Comparison of ENCODE assay signal across 12 cellular contexts in the genomic region with DNA sequence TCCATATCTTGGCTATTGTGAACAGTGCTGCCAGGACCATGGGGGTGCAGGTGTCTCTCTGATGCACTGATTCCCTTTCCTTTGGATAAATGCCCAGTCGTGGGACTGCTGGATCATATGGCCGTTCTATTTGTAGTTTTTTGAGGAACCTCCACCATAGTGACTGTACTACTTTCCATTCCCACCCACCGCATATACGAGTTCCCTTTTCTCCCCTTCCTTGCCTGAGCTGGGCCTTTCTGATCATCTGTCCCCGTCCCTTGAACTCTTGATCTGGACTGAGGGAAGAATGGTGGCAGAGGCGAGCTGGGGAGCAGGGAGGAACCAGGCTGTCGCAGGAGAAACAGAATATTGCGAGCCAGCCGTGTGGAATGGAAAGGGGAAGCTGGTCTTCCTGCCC. TPM values are rescaled to one million over a fixed set of nuclear protein-coding genes. Genes with fewer than 3 reads are reported as not detected.
A peak's percentile ranks its signal among the peaks of the same experiment; 100 is the strongest.
DNase-seq lines count a peak whose midpoint lies in the region; ATAC-seq, FAIRE-seq and TF ChIP-seq lines count a peak whose summit lies in the region.
"Had no signal": no experiment of that assay in that cellular context is flagged by ENCODE, and none has a peak within 500 bp of the region (broad histone marks: within the 10 kb centered on the region; RNA-seq: fewer than 3 reads in every experiment).

No MANE protein-coding gene starts in this region.

- no peak for TF ChIP-seq POLR2A in K562 (conservative IDR thresholded peaks at IDR 0.05)

- H3K9me1 ChIP-seq in K562 (ENCODE audit: control insufficient read depth, insufficient read depth, low read length) = no peaks in the 10 kb centered on the region

- H3K4me1 ChIP-seq in right atrium auricular region (peaks cover 0 to 41% of the 10 kb centered on the region in 2 donors), K562 (replicated peaks in 1 of 2; ENCODE audit: control insufficient read depth in 2 of 2, insufficient read depth in 2 of 2, low read length in 2 of 2) (no peaks in the 10 kb centered on the region), GM23248 (ENCODE audit: insufficient read depth) (peaks cover 8% of the 10 kb centered on the region; the same call in 1 of the 2 replicates)

- H3K9me3 ChIP-seq in right atrium auricular region (no peaks in the 10 kb centered on the region), K562 (replicated peaks; ENCODE audit: control insufficient read depth, insufficient read depth, low read depth, low read length) (no peaks in the 10 kb centered on the region), GM23248 (ENCODE audit: low read depth) (no peaks in the 10 kb centered on the region)

- H3K27me3 ChIP-seq in right atrium auricular region = no peaks in the 10 kb centered on the region
- peaks cover 28 to 66% of the 10 kb centered on the region in 2 experiments; a peak in 4 of 5 replicates for H3K27me3 ChIP-seq in K562 (ENCODE audit: control insufficient read depth in 2 of 2, insufficient read depth in 2 of 2, low read length in 2 of 2)
- H3K27me3 ChIP-seq in GM23248 (replicated peaks; ENCODE audit: insufficient read depth) = no peaks in the 10 kb centered on the region

- TF ChIP-seq CTCF in right atrium auricular region (IDR thresholded peaks at IDR 0.05) (no peak), K562 (IDR thresholded peaks at IDR 0.05 in 2 of 3, conservative IDR thresholded peaks at IDR 0.05 in 1 of 3; ENCODE audit: insufficient read depth in 2 of 3, low read depth in 1 of 3, low read length in 3 of 3) (no peak)

- H3K4me2 ChIP-seq in K562 (ENCODE audit: insufficient read depth, low read length) (no peak overlapping the region), GM23248 (ENCODE audit: unreplicated experiment) (no peak overlapping the region)

- DNase-seq in Right ventricle myocardium superior (no peak), right atrium auricular region (ENCODE audit: low spot score) (no peak), K562 (ENCODE audit: extremely low read depth in 1 of 4, low spot score in 3 of 4) (no peak), memory B cell (ENCODE audit: low spot score in 2 of 2) (no peak), 8988T (no peak), GM23248 (no peak), NCI-H2081 (lab: John Stamatoyannopoulos, UW) (no peak)
- DNase-seq: activated CD4-positive, alpha-beta T cell treated with anti-CD3 and anti-CD28 coated beads, Interleukin-2, amount 10 ng/mL, durations not matched to agents 24 days and 14 days; activated T-cell treated with anti-CD3 and anti-CD28 coated beads, Interleukin-2, amount 50 U/mL, for 72 hours; H9; stimulated activated CD4-positive, alpha-beta T cell treated with anti-CD3 and anti-CD28 coated beads, Interleukin-2, amount 100 ng/mL, for 48 hours had no signal

- CTCF ChIA-PET in K562 (lab: Yijun Ruan, JAX; ENCODE audit: low intra/inter-chr PET ratio) = no interaction called here

- H3K4me3 Mint-ChIP-seq in memory B cell = peak overlapping the region; percentile 3
- H3K4me3 Mint-ChIP-seq: activated CD4-positive, alpha-beta T cell treated with anti-CD3 and anti-CD28 coated beads, Interleukin-2, amount 10 ng/mL, durations not matched to agents 24 days and 14 days; activated T-cell treated with anti-CD3 and anti-CD28 coated beads, Interleukin-2, amount 50 U/mL, for 72 hours; H9 had no signal

- H3K9ac ChIP-seq in K562 (ENCODE audit: insufficient read depth in 1 of 2, low read depth in 2 of 2, low read length in 2 of 2) = no peak overlapping the region
- H3K9ac ChIP-seq in GM23248 = no peak overlapping the region

- POLR2A ChIA-PET in K562 (lab: Yijun Ruan, JAX) = interaction anchor here (0.7 kb wide), 1 partner anchor 22 kb away, joined by 4 read pairs; no protein-coding TSS in a partner anchor

- 1% methylated on average over 7 of the region's 9 CpGs for WGBS in K562 (ENCODE audit: insufficient coverage, low coverage, missing lambda C conversion rate)
- 87 to 89% methylated on average over 9 of the region's 9 CpGs for WGBS in GM23248 (ENCODE audit: low coverage in 1 of 2, low lambda C conversion rate in 2 of 2, missing lambda C conversion rate in 2 of 2), 2 experiments

- H3K4me1 Mint-ChIP-seq in memory B cell = peaks cover 10% of the 10 kb centered on the region
- H3K4me1 Mint-ChIP-seq: activated CD4-positive, alpha-beta T cell treated with anti-CD3 and anti-CD28 coated beads, Interleukin-2, amount 10 ng/mL, durations not matched to agents 24 days and 14 days had no signal

- peaks cover 6% of the 10 kb centered on the region for H3K27me3 Mint-ChIP-seq in memory B cell

- TF ChIP-seq RAD21 in K562 (CRISPR knock-in tag; conservative IDR thresholded peaks at IDR 0.05 in 1 of 2, IDR thresholded peaks at IDR 0.05 in 1 of 2) = no peak

- in situ Hi-C loops in K562 (cut with MboI) (no loop called here), GM23248 (cut with MboI) (no loop called here)

- H2AFZ ChIP-seq in K562 (ENCODE audit: low read depth, low read length) (no peak overlapping the region), GM23248 (no peak overlapping the region)

- H3K79me2 ChIP-seq in K562 (ENCODE audit: control insufficient read depth, insufficient read depth, low read length) = no peaks in the 10 kb centered on the region
- H3K79me2 ChIP-seq in GM23248 (ENCODE audit: insufficient read depth) = peaks cover 100% of the 10 kb centered on the region

- H3K27ac Mint-ChIP-seq in memory B cell = no peak overlapping the region
- H3K27ac Mint-ChIP-seq: activated CD4-positive, alpha-beta T cell treated with anti-CD3 and anti-CD28 coated beads, Interleukin-2, amount 10 ng/mL, durations not matched to agents 24 days and 14 days; activated T-cell treated with anti-CD3 and anti-CD28 coated beads, Interleukin-2, amount 50 U/mL, for 72 hours; H9 had no signal

- no peak overlapping the region for H3K27ac ChIP-seq in right atrium auricular region
- H3K27ac ChIP-seq in K562 (ENCODE audit: extremely low read depth, low read depth, low read length) = no peak overlapping the region
- H3K27ac ChIP-seq in GM23248 = no peak overlapping the region

- H3K36me3 ChIP-seq in right atrium auricular region = no peaks in the 10 kb centered on the region
- H3K36me3 ChIP-seq in K562 (ENCODE audit: control insufficient read depth, insufficient read depth, low read length) = no peaks in the 10 kb centered on the region
- no peaks in the 10 kb centered on the region for H3K36me3 ChIP-seq in GM23248 (ENCODE audit: low read depth)

- H3F3A ChIP-seq in GM23248 (ENCODE audit: insufficient read depth) = peaks cover 23% of the 10 kb centered on the region

- H4K20me1 ChIP-seq in K562 (replicated peaks; ENCODE audit: control insufficient read depth, insufficient read depth, low read length) (no peaks in the 10 kb centered on the region; the same call in 1 of the 2 replicates), GM23248 (ENCODE audit: insufficient read depth) (peaks cover 25% of the 10 kb centered on the region)

- intact Hi-C loops in Right ventricle myocardium superior (cut with DNase I) = no loop called here
- intact Hi-C loops in K562 (cut with micrococcal nuclease) = no loop called here

- no peaks in the 10 kb centered on the region for H3K9me2 ChIP-seq in GM23248 (ENCODE audit: insufficient read depth)

- H3K9me3 Mint-ChIP-seq in memory B cell = no peaks in the 10 kb centered on the region
- H3K9me3 Mint-ChIP-seq: activated CD4-positive, alpha-beta T cell treated with anti-CD3 and anti-CD28 coated beads, Interleukin-2, amount 10 ng/mL, durations not matched to agents 24 days and 14 days; activated T-cell treated with anti-CD3 and anti-CD28 coated beads, Interleukin-2, amount 50 U/mL, for 72 hours; H9 had no signal

- TF ChIP-seq EP300 in K562 (IDR thresholded peaks at IDR 0.05; ENCODE audit: low read length) = no peak

- no peak for FAIRE-seq in K562 (lab: Jason Lieb, UNC)

- ATAC-seq in Right ventricle myocardium superior (ENCODE audit: poor library complexity) (peak; percentile 50), K562 (no peak), memory B cell (ENCODE audit: low read depth) (peak; percentile 38), GM19463 (IDR thresholded peaks at IDR 0.05; ENCODE audit: unreplicated experiment) (no peak)
- ATAC-seq: activated T-cell treated with anti-CD3 and anti-CD28 coated beads, Interleukin-2, amount 50 U/mL, for 72 hours had no signal

- no TSS peak for BruUV-seq in K562 (replicated peaks; lab: Mats Ljungman, UMichigan)

- no peak overlapping the region for H3K4me3 ChIP-seq in right atrium auricular region
- no peak overlapping the region for H3K4me3 ChIP-seq in K562
- no peak overlapping the region for H3K4me3 ChIP-seq in GM23248

- peaks cover 4% of the 10 kb centered on the region for H3K36me3 Mint-ChIP-seq in memory B cell

RNA-seq across cellular contexts. Expression of gene CEP295NL, which starts 7.9 kb away (rescaled TPM):
- total RNA-seq in Right ventricle myocardium superior (0.70 TPM), right atrium auricular region (1 to 10 TPM in 1 of 2 donors, under 1 TPM in 1; 0.83 to 1.1 TPM), K562 (2014; rRNA removed) (not detected in 2 replicates), K562 (2014; rRNA removed; fragmentation: Illumina TruSeq; extraction: Trizol) (not detected in 2 replicates), K562 (2015; rRNA removed; fragmentation: Illumina TruSeq; extraction: Trizol) (not detected in 2 replicates), K562 (2021) (not detected in 2 replicates)
- not detected in 2 replicates for total RNA-seq in K562 (2011; cell fraction: chromatin; rRNA removed; ENCODE audit: low replicate concordance)
- total RNA-seq in K562 (2011; cell fraction: nucleolus; rRNA removed) = not detected in 2 replicates
- not detected in 2 replicates for total RNA-seq in K562 (2011; cell fraction: nucleoplasm; rRNA removed)
- polyA plus RNA-seq in K562 (2011; rRNA removed) (not detected in 2 replicates), K562 (2014; fragmentation: Illumina TruSeq; extraction: Trizol) (not detected in 2 replicates), K562 (2014; fragmentation: Nextera tagmentation; extraction: Ambion mirVana) (not detected), K562 (2014; rRNA removed) (not detected in 2 replicates), GM23248 (2016; fragmentation: Nextera tagmentation; extraction: Ambion mirVana) (0.14 and 0.35 TPM in 2 replicates)
- polyA plus RNA-seq in K562 (2011; cell fraction: cytosol; rRNA removed) = not detected in 2 replicates
- polyA plus RNA-seq in K562 (2011; cell fraction: nucleus; rRNA removed) = not detected in 2 replicates
- not detected in 2 replicates for polyA plus RNA-seq in K562 (2012)
- not detected in 2 replicates for polyA minus RNA-seq in K562 (2011; rRNA and poly(A)+ RNA removed)
- not detected in 2 replicates for polyA minus RNA-seq in K562 (2011; cell fraction: cytosol; rRNA and poly(A)+ RNA removed)
- polyA minus RNA-seq in K562 (2011; cell fraction: nucleus; rRNA and poly(A)+ RNA removed) = not detected in 2 replicates
- total RNA-seq in GM23248 (2014; rRNA removed; shearing (Covaris generic)) = 0.11 and 1.0 TPM in 2 replicates

RNA-seq across cellular contexts. Expression of gene TIMP2, which starts 14.3 kb away (rescaled TPM):
- total RNA-seq in Right ventricle myocardium superior (114 TPM), right atrium auricular region (100 to 1,000 TPM in 1 of 2 donors, 10 to 100 TPM in 1; 99.1 to 158 TPM), K562 (2014; rRNA removed) (not detected in 2 replicates), K562 (2014; rRNA removed; fragmentation: Illumina TruSeq; extraction: Trizol) (not detected in 2 replicates), K562 (2015; rRNA removed; fragmentation: Illumina TruSeq; extraction: Trizol) (not detected in 2 replicates), K562 (2021) (0.49 and 0.55 TPM in 2 replicates)
- total RNA-seq in K562 (2011; cell fraction: chromatin; rRNA removed; ENCODE audit: low replicate concordance) = not detected in 2 replicates
- not detected in 2 replicates for total RNA-seq in K562 (2011; cell fraction: nucleolus; rRNA removed)
- not detected in 2 replicates for total RNA-seq in K562 (2011; cell fraction: nucleoplasm; rRNA removed)
- polyA plus RNA-seq in K562 (2011; rRNA removed) (not detected in 2 replicates), K562 (2014; fragmentation: Illumina TruSeq; extraction: Trizol) (not detected in 2 replicates), K562 (2014; fragmentation: Nextera tagmentation; extraction: Ambion mirVana) (not detected), K562 (2014; rRNA removed) (not detected in 2 replicates), GM23248 (2016; fragmentation: Nextera tagmentation; extraction: Ambion mirVana) (102 and 103 TPM in 2 replicates)
- 0.01 and 0.03 TPM in 2 replicates for polyA plus RNA-seq in K562 (2011; cell fraction: cytosol; rRNA removed)
- polyA plus RNA-seq in K562 (2011; cell fraction: nucleus; rRNA removed) = not detected in 2 replicates
- polyA plus RNA-seq in K562 (2012) = 0.06 TPM in 1 of 2 replicates, not detected in the other
- not detected in 2 replicates for polyA minus RNA-seq in K562 (2011; rRNA and poly(A)+ RNA removed)
- not detected in 2 replicates for polyA minus RNA-seq in K562 (2011; cell fraction: cytosol; rRNA and poly(A)+ RNA removed)
- not detected in 2 replicates for polyA minus RNA-seq in K562 (2011; cell fraction: nucleus; rRNA and poly(A)+ RNA removed)
- total RNA-seq in GM23248 (2014; rRNA removed; shearing (Covaris generic)) = 587 and 620 TPM in 2 replicates

Comparison
In these comparisons a context has a peak if more than half of its experiments do, and no peak if none do; other contexts are left out.
1. ATAC-seq: peak in Right ventricle myocardium superior (single experiment) and memory B cell (single experiment); none in K562 (single experiment) and GM19463 (single experiment).
2. RNA of gene TIMP2, which starts 14.3 kb away (total RNA-seq): 587 to 620 TPM in GM23248, 99.1 to 158 TPM in right atrium auricular region and 114 TPM in Right ventricle myocardium superior (single experiment); 0.49 to 0.55 TPM in K562; every median in the first group is over 10 times any median in the second.